Comparison of ENCODE assay signal across 8 cellular contexts in genomic region chr17:76623271-76624146, GRCh38. TPM values are rescaled to one million over a fixed set of nuclear protein-coding genes. Genes with fewer than 3 reads are reported as not detected.
DNase-seq lines count a peak whose midpoint lies in the region; ATAC-seq, FAIRE-seq and TF ChIP-seq lines count a peak whose summit lies in the region.

No MANE protein-coding gene starts in this region.

- H3K27ac ChIP-seq in pancreas (no peak overlapping the region), tibial artery (no peak overlapping the region)

- TF ChIP-seq CTCF in Loucy (conservative IDR thresholded peaks at IDR 0.05; ENCODE audit: low read length) = peak; percentile 82
- TF ChIP-seq CTCF in pancreas (IDR thresholded peaks at IDR 0.05) = peak; percentile 85 to 95 (median 94)
- TF ChIP-seq CTCF in tibial artery (IDR thresholded peaks at IDR 0.05) = peak; percentile 85 to 96

- ATAC-seq in SK-N-SH treated with all-trans-retinoic acid at 6 μM for 48 hours = peak; percentile 97
- peak; percentile 95 to 99 (median 98) for ATAC-seq in pancreas
- ATAC-seq in GM19351 (IDR thresholded peaks at IDR 0.05; ENCODE audit: unreplicated experiment) = no peak

- H3K27me3 ChIP-seq in Loucy (ENCODE audit: insufficient read depth, low read length, poor library complexity, severe bottlenecking) (no peaks in the 10 kb centered on the region), pancreas (no peaks in the 10 kb centered on the region), tibial artery (peaks cover 0 to 33% of the 10 kb centered on the region in 2 donors)

- intact Hi-C loops in pancreas (cut with DNase I) (loop anchor here in 1 of 3 donors (10.0 kb wide), 1 partner anchor 99 kb away; no protein-coding TSS in a partner anchor), tibial artery (cut with DNase I; ENCODE audit: low total_unique reads) (loop anchor here (10.0 kb wide), 1 partner anchor 91 kb away; the partner anchor contains the start of gene MXRA7)

- no peaks in the 10 kb centered on the region for H3K79me2 ChIP-seq in Loucy (ENCODE audit: insufficient read depth, low read length)

- H3K9ac ChIP-seq in Loucy (ENCODE audit: low read depth, low read length, poor library complexity, severe bottlenecking) = no peak overlapping the region

- H3F3A ChIP-seq in Loucy (ENCODE audit: low read depth) = no peaks in the 10 kb centered on the region

- 20 to 24% methylated on average over 18 of the region's 18 CpGs for WGBS in pancreas, 2 donors

- no peaks in the 10 kb centered on the region for H4K20me1 ChIP-seq in Loucy (ENCODE audit: insufficient read depth, low read length, poor library complexity, severe bottlenecking)

- FAIRE-seq in pancreas (lab: Jason Lieb, UNC) = no peak

- peak; percentile 36 for DNase-seq in DMS79 treated with DMSO at 0.1 percent for 48 hours (lab: John Stamatoyannopoulos, UW)
- peak; percentile 34 to 70 (median 58) for DNase-seq in activated naive CD4-positive, alpha-beta T cell (lab: John Stamatoyannopoulos, UW)
- peak; percentile 79 for DNase-seq in germinal center (ENCODE audit: low spot score)
- DNase-seq in pancreas = peak; percentile 56 to 95 (median 78)
- DNase-seq in tibial artery = peak; percentile 57 to 77

- no peaks in the 10 kb centered on the region for H3K9me2 ChIP-seq in Loucy (replicated peaks; ENCODE audit: low read depth, low read length)

- peak overlapping the region; percentile 67 for H3K4me2 ChIP-seq in Loucy (ENCODE audit: low read depth, low read length, poor library complexity, severe bottlenecking)

- H3K4me3 ChIP-seq in Loucy (ENCODE audit: low read length, poor library complexity, severe bottlenecking) = peak overlapping the region; percentile 26
- H3K4me3 ChIP-seq in pancreas = no peak overlapping the region
- H3K4me3 ChIP-seq in tibial artery = no peak overlapping the region

- no peaks in the 10 kb centered on the region for H3K9me3 ChIP-seq in Loucy (ENCODE audit: insufficient read depth, low read depth, low read length)
- no peaks in the 10 kb centered on the region for H3K9me3 ChIP-seq in pancreas
- no peaks in the 10 kb centered on the region for H3K9me3 ChIP-seq in tibial artery

- H3K36me3 ChIP-seq in Loucy (ENCODE audit: insufficient read depth, low read length) (no peaks in the 10 kb centered on the region), pancreas (no peaks in the 10 kb centered on the region), tibial artery (no peaks in the 10 kb centered on the region)

- peak overlapping the region; percentile 88 for H2AFZ ChIP-seq in Loucy (ENCODE audit: low read length)

- H3K4me1 ChIP-seq in Loucy (ENCODE audit: insufficient read depth, low read length, poor library complexity, severe bottlenecking) (peaks cover 3% of the 10 kb centered on the region), pancreas (no peaks in the 10 kb centered on the region), tibial artery (peaks cover 0 to 7% (median 0%) of the 10 kb centered on the region in 4 donors)

TF ChIP-seq in SK-N-SH treated with all-trans-retinoic acid at 6 μM for 48 hours, 23 proteins besides CTCF, POLR2A, EP300 and RAD21:
- TF ChIP-seq TOX (CRISPR knock-in tag; IDR thresholded peaks at IDR 0.05; ENCODE audit: borderline replicate concordance) = peak; percentile 52; the same call in 1 of the 2 replicates
- 0 out of 2 replicates have a peak, but pooled peaks have one; percentile 43 for TF ChIP-seq CREB5 (CRISPR knock-in tag; IDR thresholded peaks at IDR 0.05; ENCODE audit: low read depth)
- peak; percentile 80 for TF ChIP-seq ISL1 (CRISPR knock-in tag; IDR thresholded peaks at IDR 0.05)
- no peak for TF ChIP-seq OSR1 (CRISPR knock-in tag; IDR thresholded peaks at IDR 0.05)

RNA-seq across cellular contexts. Expression of gene ST6GALNAC1, which starts 20.0 kb away (rescaled TPM):
- 1 to 10 TPM in 3 of 6 donors, under 1 TPM in 3; 0.35 to 4.9 (median 1.3) TPM for total RNA-seq in pancreas
- polyA plus RNA-seq in pancreas = 1 to 10 TPM in 1 of 2 donors, under 1 TPM in 1; 0.34 to 1.5 TPM

RNA-seq across cellular contexts. Expression of gene ST6GALNAC2, which starts 37.8 kb away (rescaled TPM):
- total RNA-seq in pancreas = 10 to 100 TPM in 1 of 6 donors, 1 to 10 TPM in 5; 5.0 to 11.4 (median 5.9) TPM
- 10 to 100 TPM in 1 of 2 donors, 1 to 10 TPM in 1; 8.1 to 15.0 TPM for polyA plus RNA-seq in pancreas
